In the genomic region with DNA sequence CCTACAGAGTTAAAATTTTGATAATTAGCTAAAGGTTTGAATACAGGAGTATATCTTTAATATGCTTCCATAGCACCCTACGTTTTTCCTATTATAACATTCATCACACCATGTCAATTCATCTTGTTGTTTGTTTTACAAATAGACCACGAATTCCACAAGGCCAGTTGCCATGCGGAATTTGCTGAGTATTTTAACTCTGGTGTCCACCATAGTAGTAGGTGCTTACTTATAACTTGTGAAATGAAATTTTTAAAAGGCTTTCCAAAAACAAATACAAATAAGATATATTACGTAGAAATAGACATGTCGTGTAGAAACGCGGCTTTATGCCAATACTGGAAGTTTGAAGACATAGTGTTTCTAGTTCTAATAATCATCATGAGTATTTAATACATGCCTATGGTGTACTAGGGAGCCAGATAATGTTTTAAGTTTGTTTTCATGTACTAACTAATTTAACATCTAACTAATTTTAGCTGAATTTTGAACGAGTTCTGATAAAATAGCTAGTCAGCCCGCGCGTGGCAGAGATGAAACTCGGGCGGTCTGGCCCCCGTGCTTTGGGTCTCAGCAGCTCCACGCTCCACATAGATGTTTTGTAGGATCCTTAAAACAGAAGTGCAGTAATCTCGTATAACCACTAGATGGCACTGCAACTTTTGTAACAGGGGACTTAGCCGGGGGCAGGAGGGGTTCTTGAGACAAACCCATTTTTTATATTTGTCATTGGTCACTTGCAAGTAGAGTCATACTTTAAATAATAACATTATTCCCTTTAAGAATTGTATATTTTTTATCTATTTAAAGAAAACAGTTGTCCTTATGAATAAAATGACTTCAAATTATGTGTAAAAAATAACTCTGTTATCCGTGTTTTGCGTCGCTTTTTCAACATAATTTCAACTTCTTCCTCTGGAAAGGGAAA, we compare ENCODE assay signal across 8 cellular contexts. TPM values are rescaled to one million over a fixed set of nuclear protein-coding genes. Genes with fewer than 3 reads are reported as not detected.
DNase-seq lines count a peak whose midpoint lies in the region; ATAC-seq and TF ChIP-seq lines count a peak whose summit lies in the region.

No MANE protein-coding gene starts in this region.

- ATAC-seq in GM18517 (IDR thresholded peaks at IDR 0.05; ENCODE audit: unreplicated experiment) (peak; percentile 63), HG03457 (IDR thresholded peaks at IDR 0.05; ENCODE audit: unreplicated experiment) (peak; percentile 47)

- intact Hi-C loops in activated CD4-positive, alpha-beta memory T cell treated with anti-CD3 and anti-CD28 coated beads for 36 hours (cut with micrococcal nuclease), result loop anchor here (1.0 to 10.0 kb wide), 6 partner anchors 8 to 864 kb away; a partner anchor contains a TSS

- peak overlapping the region; percentile 50 for H3K4me3 Mint-ChIP-seq in activated CD4-positive, alpha-beta memory T cell treated with anti-CD3 and anti-CD28 coated beads for 36 hours
- H3K4me3 Mint-ChIP-seq in type B pancreatic cell, result peak overlapping the region; percentile 1

- H3K27ac Mint-ChIP-seq in activated CD4-positive, alpha-beta memory T cell treated with anti-CD3 and anti-CD28 coated beads for 36 hours, result peak overlapping the region; percentile 83
- H3K27ac Mint-ChIP-seq in type B pancreatic cell, result no peak overlapping the region

- peaks cover 51% of the 10 kb centered on the region for H3K4me1 Mint-ChIP-seq in activated CD4-positive, alpha-beta memory T cell treated with anti-CD3 and anti-CD28 coated beads for 36 hours (ENCODE audit: low read depth)
- H3K4me1 Mint-ChIP-seq in type B pancreatic cell (ENCODE audit: unreplicated experiment), result no peaks in the 10 kb centered on the region

- TF ChIP-seq CTCF in type B pancreatic cell (conservative IDR thresholded peaks at IDR 0.05), result peak; percentile 95

- no peaks in the 10 kb centered on the region for H3K9me3 Mint-ChIP-seq in activated CD4-positive, alpha-beta memory T cell treated with anti-CD3 and anti-CD28 coated beads for 36 hours
- H3K9me3 Mint-ChIP-seq in type B pancreatic cell, result no peaks in the 10 kb centered on the region

- H3K36me3 Mint-ChIP-seq in activated CD4-positive, alpha-beta memory T cell treated with anti-CD3 and anti-CD28 coated beads for 36 hours, result peaks cover 33% of the 10 kb centered on the region
- no peaks in the 10 kb centered on the region for H3K36me3 Mint-ChIP-seq in type B pancreatic cell

- POLR2A ChIA-PET in activated CD4-positive, alpha-beta memory T cell treated with anti-CD3 and anti-CD28 coated beads for 36 hours (lab: Charles Lee), result interaction anchor here (0.9 to 13.1 kb wide), 9 partner anchors 8 to 116 kb away, joined by 3 to 214 read pairs (median 9); a partner anchor contains a TSS

- DNase-seq in AML-193 (lab: John Stamatoyannopoulos, UW) (peak; percentile 87 to 88), NCI-H526 (lab: John Stamatoyannopoulos, UW) (peak; percentile 80 to 86), epidermal melanocyte (ENCODE audit: insufficient read length, low spot score) (peak; percentile 47), middle frontal gyrus (ENCODE audit: extremely low spot score, low spot score) (peak; percentile 60), type B pancreatic cell (ENCODE audit: extremely low spot score, unreplicated experiment) (no peak)
- peak; percentile 63 for DNase-seq in activated CD4-positive, alpha-beta memory T cell treated with anti-CD3 and anti-CD28 coated beads for 36 hours

- H3K27me3 Mint-ChIP-seq in activated CD4-positive, alpha-beta memory T cell treated with anti-CD3 and anti-CD28 coated beads for 36 hours, result no peaks in the 10 kb centered on the region
- no peaks in the 10 kb centered on the region for H3K27me3 Mint-ChIP-seq in type B pancreatic cell

- CTCF ChIA-PET in activated CD4-positive, alpha-beta memory T cell treated with anti-CD3 and anti-CD28 coated beads for 36 hours (lab: Charles Lee), result interaction anchor here (0.6 to 13.5 kb wide), 49 partner anchors 8 to 445 kb away, joined by 3 to 624 read pairs (median 4); a partner anchor contains a TSS

RNA-seq across cellular contexts. Expression of a gene that starts 10.2 kb away (rescaled TPM):
- 100 to 1,000 TPM; 118 to 120 TPM for total RNA-seq in activated CD4-positive, alpha-beta memory T cell treated with anti-CD3 and anti-CD28 coated beads for 36 hours
- 0.19 and 1.6 TPM in 2 replicates for total RNA-seq in type B pancreatic cell (ENCODE audit: low replicate concordance)

RNA-seq across cellular contexts. Expression of a gene that starts 17.6 kb away (rescaled TPM):
- total RNA-seq in activated CD4-positive, alpha-beta memory T cell treated with anti-CD3 and anti-CD28 coated beads for 36 hours, result 1 to 10 TPM; 6.5 to 7.4 TPM
- total RNA-seq in type B pancreatic cell (ENCODE audit: low replicate concordance), result not detected in 2 replicates

Comparison
In these comparisons a context has a peak if more than half of its experiments do, and no peak if none do; other contexts are left out.
1. RNA of a gene that starts 10.2 kb away (total RNA-seq): 118 to 120 TPM in activated CD4-positive, alpha-beta memory T cell treated with anti-CD3 and anti-CD28 coated beads for 36 hours; 0.19 to 1.6 TPM in type B pancreatic cell; every median in the first group is over 10 times any median in the second.